In the genomic region with DNA sequence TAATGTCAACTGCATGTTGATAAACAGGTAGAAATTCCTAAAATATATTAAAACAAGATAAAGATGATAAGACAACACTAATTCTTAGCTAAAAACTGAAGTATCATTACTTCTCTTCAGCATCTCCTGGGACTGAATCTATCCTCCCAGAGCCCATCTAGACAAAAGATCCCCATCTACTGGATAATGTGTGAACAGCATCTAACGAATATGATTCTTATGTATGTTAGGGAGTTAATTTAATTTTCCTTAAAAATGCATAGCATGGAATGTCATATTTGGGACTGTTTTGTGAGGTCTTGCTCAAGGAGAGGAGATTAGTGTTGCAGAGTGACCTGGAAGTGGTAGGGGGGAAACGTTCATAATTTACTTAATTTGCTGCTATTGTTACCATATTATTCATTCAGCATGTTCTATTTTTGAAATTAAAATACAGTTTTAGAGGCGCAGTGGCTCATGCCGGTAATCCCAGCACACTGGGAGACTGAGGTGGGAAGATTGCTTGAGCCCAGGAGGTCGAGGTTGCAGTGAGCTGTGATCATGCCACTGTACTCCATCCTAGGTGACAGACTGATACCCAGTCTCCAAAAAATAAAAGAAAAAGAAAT, we compare ENCODE assay signal across 8 cellular contexts.
A peak's percentile ranks its signal among the peaks of the same experiment; 100 is the strongest.
DNase-seq lines count a peak whose midpoint lies in the region; ATAC-seq and TF ChIP-seq lines count a peak whose summit lies in the region.

No MANE protein-coding gene starts in this region.

- no peaks in the 10 kb centered on the region for H3K27me3 Mint-ChIP-seq in glutamatergic neuron (ENCODE audit: unreplicated experiment)

- no peaks in the 10 kb centered on the region for H3K4me1 ChIP-seq in tibial nerve

- peaks cover 0 to 5% (median 0%) of the 10 kb centered on the region in 4 donors for H3K9me3 ChIP-seq in tibial nerve

- no peak overlapping the region for H3K4me3 ChIP-seq in tibial nerve

- no peak overlapping the region for H3K27ac ChIP-seq in tibial nerve

- ATAC-seq in GM18519 (IDR thresholded peaks at IDR 0.05; ENCODE audit: low FRiP score, unreplicated experiment): peak; percentile 96
- ATAC-seq in GM19324 (IDR thresholded peaks at IDR 0.05; ENCODE audit: low FRiP score, unreplicated experiment): no peak

- no peak for TF ChIP-seq EP300 in tibial nerve (IDR thresholded peaks at IDR 0.05)

- TF ChIP-seq POLR2A in tibial nerve (IDR thresholded peaks at IDR 0.05): no peak

- 45 to 49% methylated on average over 5 of the region's 5 CpGs for WGBS in tibial nerve, 2 donors

- peak; percentile 62 for DNase-seq in AG08395 (ENCODE audit: low spot score)
- DNase-seq in HPDE6-E6E7 (ENCODE audit: extremely low spot score): peak; percentile 32
- peak; percentile 37 for DNase-seq in SW480 (ENCODE audit: low spot score)
- no peak for DNase-seq in glutamatergic neuron
- no peak for DNase-seq in tibial nerve (ENCODE audit: low spot score in 2 of 2)
- no peak for DNase-seq in activated T-cell treated with anti-CD3 and anti-CD28 coated beads, Interleukin-2, amount 50 U/mL, for 1 hour

- TF ChIP-seq CTCF in glutamatergic neuron (IDR thresholded peaks at IDR 0.05; ENCODE audit: partially characterized antibody, unreplicated experiment) (peak; percentile 74), tibial nerve (IDR thresholded peaks at IDR 0.05) (peak; percentile 30 to 40 (median 38))

- no peak overlapping the region for H3K4me3 Mint-ChIP-seq in glutamatergic neuron (ENCODE audit: unreplicated experiment)

- no peaks in the 10 kb centered on the region for H3K36me3 ChIP-seq in tibial nerve

- H3K4me1 Mint-ChIP-seq in glutamatergic neuron (ENCODE audit: low read depth, unreplicated experiment): peaks cover 18% of the 10 kb centered on the region

- peaks cover 21% of the 10 kb centered on the region for H3K36me3 Mint-ChIP-seq in glutamatergic neuron (ENCODE audit: unreplicated experiment)

- no peak overlapping the region for H3K27ac Mint-ChIP-seq in glutamatergic neuron (ENCODE audit: unreplicated experiment)

- H3K9me3 Mint-ChIP-seq in glutamatergic neuron (ENCODE audit: unreplicated experiment): peaks cover 7% of the 10 kb centered on the region

- no peaks in the 10 kb centered on the region for H3K27me3 ChIP-seq in tibial nerve

Comparison
In these comparisons a context has a peak if more than half of its experiments do, and no peak if none do; other contexts are left out.
1. DNase-seq: peak in AG08395 (single experiment), HPDE6-E6E7 (single experiment) and SW480 (single experiment); none in glutamatergic neuron (single experiment), tibial nerve (0 of 2) and activated T-cell treated with anti-CD3 and anti-CD28 coated beads, Interleukin-2, amount 50 U/mL, for 1 hour (single experiment).